Comparison of ENCODE assay signal across 17 cellular contexts in the genomic region with DNA sequence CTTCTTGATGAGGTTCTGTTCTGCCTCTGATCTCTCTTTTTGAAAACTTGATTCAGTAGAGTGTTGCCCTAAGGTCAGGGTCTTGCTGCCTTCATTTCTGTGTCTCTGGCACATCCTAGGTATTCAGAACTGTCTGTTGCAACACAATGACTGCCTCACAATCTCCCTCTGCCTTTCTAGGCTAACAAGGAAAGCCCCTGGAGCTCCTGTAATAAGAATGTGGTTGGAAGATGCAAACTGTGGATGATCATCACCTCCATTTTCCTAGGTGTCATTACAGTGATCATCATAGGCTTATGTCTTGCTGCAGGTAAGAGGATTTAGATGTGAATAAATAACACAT. TPM values are rescaled to one million over a fixed set of nuclear protein-coding genes. Genes with fewer than 3 reads are reported as not detected.
DNase-seq lines count a peak whose midpoint lies in the region; ATAC-seq and TF ChIP-seq lines count a peak whose summit lies in the region.
"Had no signal": no experiment of that assay in that cellular context is flagged by ENCODE, and none has a peak within 500 bp of the region (broad histone marks: within the 10 kb centered on the region; RNA-seq: fewer than 3 reads in every experiment).

No MANE protein-coding gene starts in this region.

- POLR2A ChIA-PET in activated CD4-positive, alpha-beta T cell treated with anti-CD3 and anti-CD28 coated beads, Interleukin-2, amount 10 ng/mL, durations not matched to agents 7 days and 5 days (lab: Charles Lee), result no interaction called here

- H3K4me1 ChIP-seq in adipocyte (ENCODE audit: control insufficient read depth, insufficient read depth, low read length) (peaks cover 20% of the 10 kb centered on the region), left lung (peaks cover 11 to 22% of the 10 kb centered on the region in 2 donors), suprapubic skin (peaks cover 20% of the 10 kb centered on the region)

- CTCF ChIA-PET in activated CD4-positive, alpha-beta T cell treated with anti-CD3 and anti-CD28 coated beads, Interleukin-2, amount 10 ng/mL, durations not matched to agents 7 days and 5 days (lab: Charles Lee), result interaction anchor here (1.0 to 1.6 kb wide), 2 partner anchors 16 to 18 kb away, joined by 3 to 5 read pairs; no protein-coding TSS in a partner anchor

- DNase-seq in activated CD4-positive, alpha-beta T cell treated with anti-CD3 and anti-CD28 coated beads, Interleukin-2, amount 10 ng/mL, durations not matched to agents 7 days and 5 days, result no peak
- DNase-seq in activated CD4-positive, alpha-beta T cell treated with anti-CD3 and anti-CD28 coated beads for 48 hours, result no peak
- DNase-seq in adipocyte (ENCODE audit: low read depth) (no peak), left lung (no peak), suprapubic skin (ENCODE audit: low spot score in 2 of 2) (no peak), HUDEP-2 (lab: John Stamatoyannopoulos, UW; ENCODE audit: unreplicated experiment in 76 of 76) (no peak)
- DNase-seq in stimulated activated naive B cell treated with anti-CD40 and anti-IgM and Interleukin-4, amounts not matched to agents 10 μg/mL and 1 μg/mL and 100 μg/mL, for 72 hours, result no peak
- DNase-seq: amniotic stem cell; foreskin keratinocyte; KBM-7; naive thymus-derived CD4-positive, alpha-beta T cell; spleen; upper lobe of left lung; WERI-Rb-1 had no signal

- peak overlapping the region; percentile 34 for H3K27ac Mint-ChIP-seq in activated CD4-positive, alpha-beta T cell treated with anti-CD3 and anti-CD28 coated beads, Interleukin-2, amount 10 ng/mL, durations not matched to agents 7 days and 5 days
- H3K27ac Mint-ChIP-seq in stimulated activated naive B cell treated with anti-CD40 and anti-IgM and Interleukin-4, amounts not matched to agents 10 μg/mL and 1 μg/mL and 100 μg/mL, for 72 hours, result peak overlapping the region; percentile 6

- ATAC-seq in left lung (peak; percentile 2), HG03280 (IDR thresholded peaks at IDR 0.05; ENCODE audit: unreplicated experiment) (no peak)
- ATAC-seq in stimulated activated naive B cell treated with anti-CD40 and anti-IgM and Interleukin-4, amounts not matched to agents 10 μg/mL and 1 μg/mL and 100 μg/mL, for 72 hours (replicated peaks), result no peak
- ATAC-seq: foreskin keratinocyte; naive thymus-derived CD4-positive, alpha-beta T cell had no signal

- H3K4me3 ChIP-seq in adipocyte (ENCODE audit: low read length), result peak overlapping the region; percentile 25
- H3K4me3 ChIP-seq in left lung, result no peak overlapping the region
- H3K4me3 ChIP-seq in suprapubic skin, result no peak overlapping the region
- H3K4me3 ChIP-seq: SJSA1, spleen, upper lobe of left lung had no signal

- H3K27me3 ChIP-seq in adipocyte (replicated peaks; ENCODE audit: control insufficient read depth, insufficient read depth, low read length) (peaks cover 3% of the 10 kb centered on the region), left lung (peaks cover 0 to 34% of the 10 kb centered on the region in 2 donors), suprapubic skin (no peaks in the 10 kb centered on the region)
- H3K27me3 ChIP-seq: foreskin keratinocyte, SJSA1, upper lobe of left lung had no signal

- H3K9me3 ChIP-seq in adipocyte (ENCODE audit: control insufficient read depth, low read length) (no peaks in the 10 kb centered on the region), left lung (no peaks in the 10 kb centered on the region), suprapubic skin (no peaks in the 10 kb centered on the region)
- H3K9me3 ChIP-seq: SJSA1, spleen, upper lobe of left lung had no signal

- no peak for TF ChIP-seq POLR2A in suprapubic skin (IDR thresholded peaks at IDR 0.05)

- peaks cover 48% of the 10 kb centered on the region for H3K4me1 Mint-ChIP-seq in activated CD4-positive, alpha-beta T cell treated with anti-CD3 and anti-CD28 coated beads, Interleukin-2, amount 10 ng/mL, durations not matched to agents 7 days and 5 days
- peaks cover 26 to 38% of the 10 kb centered on the region in 2 donors for H3K4me1 Mint-ChIP-seq in stimulated activated naive B cell treated with anti-CD40 and anti-IgM and Interleukin-4, amounts not matched to agents 10 μg/mL and 1 μg/mL and 100 μg/mL, for 72 hours

- no peaks in the 10 kb centered on the region for H3K27me3 Mint-ChIP-seq in activated CD4-positive, alpha-beta T cell treated with anti-CD3 and anti-CD28 coated beads, Interleukin-2, amount 10 ng/mL, durations not matched to agents 7 days and 5 days
- peaks cover 18 to 21% of the 10 kb centered on the region in 2 donors for H3K27me3 Mint-ChIP-seq in stimulated activated naive B cell treated with anti-CD40 and anti-IgM and Interleukin-4, amounts not matched to agents 10 μg/mL and 1 μg/mL and 100 μg/mL, for 72 hours

- H3K36me3 ChIP-seq in adipocyte (ENCODE audit: control insufficient read depth, insufficient read depth, low read length, severe bottlenecking) (no peaks in the 10 kb centered on the region), left lung (no peaks in the 10 kb centered on the region), suprapubic skin (no peaks in the 10 kb centered on the region)
- H3K36me3 ChIP-seq: spleen, upper lobe of left lung, WERI-Rb-1 had no signal

- H3K9me3 Mint-ChIP-seq in activated CD4-positive, alpha-beta T cell treated with anti-CD3 and anti-CD28 coated beads, Interleukin-2, amount 10 ng/mL, durations not matched to agents 7 days and 5 days, result no peaks in the 10 kb centered on the region
- H3K9me3 Mint-ChIP-seq in stimulated activated naive B cell treated with anti-CD40 and anti-IgM and Interleukin-4, amounts not matched to agents 10 μg/mL and 1 μg/mL and 100 μg/mL, for 72 hours, result peaks cover 0 to 2% of the 10 kb centered on the region in 2 donors

- no peak overlapping the region for H3K4me3 Mint-ChIP-seq in activated CD4-positive, alpha-beta T cell treated with anti-CD3 and anti-CD28 coated beads, Interleukin-2, amount 10 ng/mL, durations not matched to agents 7 days and 5 days
- H3K4me3 Mint-ChIP-seq in stimulated activated naive B cell treated with anti-CD40 and anti-IgM and Interleukin-4, amounts not matched to agents 10 μg/mL and 1 μg/mL and 100 μg/mL, for 72 hours, result peak overlapping the region in 1 of 2 donors; percentile 7

- no peak overlapping the region for H3K9ac ChIP-seq in adipocyte (ENCODE audit: low read length)

- peaks cover 43% of the 10 kb centered on the region for H3K36me3 Mint-ChIP-seq in activated CD4-positive, alpha-beta T cell treated with anti-CD3 and anti-CD28 coated beads, Interleukin-2, amount 10 ng/mL, durations not matched to agents 7 days and 5 days (ENCODE audit: low read depth)
- H3K36me3 Mint-ChIP-seq in stimulated activated naive B cell treated with anti-CD40 and anti-IgM and Interleukin-4, amounts not matched to agents 10 μg/mL and 1 μg/mL and 100 μg/mL, for 72 hours, result peaks cover 3 to 5% of the 10 kb centered on the region in 2 donors

- intact Hi-C loops in left lung (cut with DNase I), result no loop called here

- TF ChIP-seq EP300 in suprapubic skin (IDR thresholded peaks at IDR 0.05), result no peak

- TF ChIP-seq CTCF in left lung (IDR thresholded peaks at IDR 0.05) (no peak), suprapubic skin (IDR thresholded peaks at IDR 0.05) (no peak)

- peak overlapping the region in 1 of 2 donors; percentile 5 for H3K27ac ChIP-seq in left lung
- no peak overlapping the region for H3K27ac ChIP-seq in suprapubic skin
- H3K27ac ChIP-seq: foreskin keratinocyte, upper lobe of left lung, WERI-Rb-1 had no signal

RNA-seq across cellular contexts. Expression of a gene that starts 7.0 kb away (rescaled TPM):
- 1 to 10 TPM; 9.2 to 9.5 TPM for total RNA-seq in activated CD4-positive, alpha-beta T cell treated with anti-CD3 and anti-CD28 coated beads, Interleukin-2, amount 10 ng/mL, durations not matched to agents 7 days and 5 days
- total RNA-seq in left lung, result 10 to 100 TPM; 21.0 to 30.5 TPM
- total RNA-seq in suprapubic skin, result 100 to 1,000 TPM in 2 of 4 donors, 10 to 100 TPM in 2; 78.8 to 183 (median 96.7) TPM

RNA-seq across cellular contexts. Expression of a gene that starts 39.9 kb away (rescaled TPM):
- 1 to 10 TPM; 9.3 to 9.9 TPM for total RNA-seq in activated CD4-positive, alpha-beta T cell treated with anti-CD3 and anti-CD28 coated beads, Interleukin-2, amount 10 ng/mL, durations not matched to agents 7 days and 5 days
- under 1 TPM; 0.20 to 0.45 TPM for total RNA-seq in left lung
- total RNA-seq in suprapubic skin, result 1 to 10 TPM in 3 of 4 donors, under 1 TPM in 1; 0.62 to 1.4 (median 1.3) TPM
- total RNA-seq: dermis microvascular lymphatic vessel endothelial cell, SJSA1 had no signal

RNA-seq across cellular contexts. Expression of a gene that starts 58.6 kb away (rescaled TPM):
- total RNA-seq in activated CD4-positive, alpha-beta T cell treated with anti-CD3 and anti-CD28 coated beads, Interleukin-2, amount 10 ng/mL, durations not matched to agents 7 days and 5 days, result not detected
- total RNA-seq in left lung (under 1 TPM in 1 of 2 donors, not detected in 1; 0.17 TPM), suprapubic skin (1 to 10 TPM in 1 of 4 donors, under 1 TPM in 2, not detected in 1; 0.40 to 1.0 (median 0.49) TPM)
- total RNA-seq: dermis microvascular lymphatic vessel endothelial cell; foreskin keratinocyte; naive thymus-derived CD4-positive, alpha-beta T cell; SJSA1; spleen had no signal

Comparison
In these comparisons a context has a peak if more than half of its experiments do, and no peak if none do; other contexts are left out.
1. RNA of a gene that starts 39.9 kb away (total RNA-seq): 9.3 to 9.9 TPM in activated CD4-positive, alpha-beta T cell treated with anti-CD3 and anti-CD28 coated beads, Interleukin-2, amount 10 ng/mL, durations not matched to agents 7 days and 5 days; 0.62 to 1.4 TPM in suprapubic skin and 0.20 to 0.45 TPM in left lung; every median in the first group is over 4 times any median in the second.